In the genomic region with DNA sequence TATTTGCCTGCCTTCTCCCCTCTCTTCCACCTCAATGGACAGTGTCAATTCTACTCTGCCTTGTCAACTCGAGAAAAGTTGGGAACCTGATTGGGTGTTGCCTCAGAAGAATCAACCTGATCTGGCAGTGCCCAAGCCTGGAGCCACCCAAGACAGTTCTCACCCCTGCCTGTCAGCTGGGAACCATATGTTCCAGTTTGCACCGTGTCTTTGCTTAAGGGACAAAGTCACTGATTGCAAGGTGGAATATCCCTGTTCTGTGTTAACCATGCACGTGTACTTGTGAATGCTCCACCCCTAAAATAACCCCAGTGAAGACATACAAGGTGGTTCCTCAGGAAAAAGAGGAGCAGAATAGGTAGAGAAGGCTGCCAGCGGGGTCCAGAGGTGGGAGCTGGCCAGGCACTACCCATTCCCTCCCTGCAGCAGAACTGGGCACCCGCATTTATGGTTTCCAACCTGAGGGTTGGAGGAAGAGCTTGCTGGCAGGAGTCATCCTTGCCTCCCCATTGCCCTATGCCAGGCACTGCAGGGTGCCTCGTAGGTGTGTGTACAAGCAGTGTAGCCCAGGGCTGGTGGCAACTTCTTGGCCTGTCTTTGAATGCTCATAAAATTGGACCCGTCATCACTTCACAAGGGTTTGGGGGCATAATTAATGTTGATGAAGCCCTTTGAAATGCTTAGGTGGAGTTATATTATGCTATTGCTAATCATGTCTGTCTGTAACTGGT, we compare ENCODE assay signal across 14 cellular contexts. TPM values are rescaled to one million over a fixed set of nuclear protein-coding genes. Genes with fewer than 3 reads are reported as not detected.
DNase-seq lines count a peak whose midpoint lies in the region; ATAC-seq and TF ChIP-seq lines count a peak whose summit lies in the region.
"Had no signal": no experiment of that assay in that cellular context is flagged by ENCODE, and none has a peak within 500 bp of the region (broad histone marks: within the 10 kb centered on the region; RNA-seq: fewer than 3 reads in every experiment).

No MANE protein-coding gene starts in this region.

- no peaks in the 10 kb centered on the region for H3K9me3 ChIP-seq in ovary
- H3K9me3 ChIP-seq: BLaER1 had no signal

- no peak for TF ChIP-seq CTCF in ovary (IDR thresholded peaks at IDR 0.05)

- H3K36me3 Mint-ChIP-seq in stimulated activated effector memory CD8-positive, alpha-beta T cell treated with anti-CD3 and anti-CD28 coated beads, Interleukin-12 subunit alpha, Interleukin-12 subunit beta, amount 100 ng/mL, for 72 hours = peaks cover 32% of the 10 kb centered on the region

- no peaks in the 10 kb centered on the region for H3K36me3 ChIP-seq in ovary

- no peak for DNase-seq in Right ventricle myocardium superior
- no peak for DNase-seq in cardiac septum (ENCODE audit: low spot score)
- peak; percentile 41 for DNase-seq in NCI-H2227 (lab: John Stamatoyannopoulos, UW; ENCODE audit: unreplicated experiment)
- peak; percentile 52 for DNase-seq in cerebellum (ENCODE audit: low spot score)
- DNase-seq in stimulated activated effector memory CD8-positive, alpha-beta T cell treated with anti-CD3 and anti-CD28 coated beads, Interleukin-12 subunit alpha, Interleukin-12 subunit beta, amount 100 ng/mL, for 72 hours (ENCODE audit: low spot score in 2 of 2) = no peak
- DNase-seq in GM03348 (ENCODE audit: low spot score) = no peak
- DNase-seq in ovary = no peak
- DNase-seq: DMS153, Karpas-422, NCI-H2081, NCI-H446 treated with DMSO at 0.1 percent for 48 hours, SIG-M5 had no signal

- 94 to 98% (median 95%) methylated on average over 7 of the region's 7 CpGs for WGBS in ovary, 3 donors

- TF ChIP-seq POLR2A in ovary (IDR thresholded peaks at IDR 0.05) = no peak

- no peaks in the 10 kb centered on the region for H3K4me1 ChIP-seq in ovary (ENCODE audit: insufficient read depth)
- H3K4me1 ChIP-seq: BLaER1 had no signal

- H3K27ac Mint-ChIP-seq in stimulated activated effector memory CD8-positive, alpha-beta T cell treated with anti-CD3 and anti-CD28 coated beads, Interleukin-12 subunit alpha, Interleukin-12 subunit beta, amount 100 ng/mL, for 72 hours = peak overlapping the region; percentile 23

- H3K4me1 Mint-ChIP-seq in stimulated activated effector memory CD8-positive, alpha-beta T cell treated with anti-CD3 and anti-CD28 coated beads, Interleukin-12 subunit alpha, Interleukin-12 subunit beta, amount 100 ng/mL, for 72 hours = peaks cover 19% of the 10 kb centered on the region

- peak; percentile 28 for ATAC-seq in Right ventricle myocardium superior (ENCODE audit: poor library complexity)
- ATAC-seq in stimulated activated effector memory CD8-positive, alpha-beta T cell treated with anti-CD3 and anti-CD28 coated beads, Interleukin-12 subunit alpha, Interleukin-12 subunit beta, amount 100 ng/mL, for 72 hours = no peak
- ATAC-seq: GM12878 had no signal

- H3K4me3 ChIP-seq in ovary = no peak overlapping the region
- H3K4me3 ChIP-seq: BLaER1, GM12878 had no signal

- intact Hi-C loops in Right ventricle myocardium superior (cut with DNase I) (no loop called here), cardiac septum (cut with DNase I) (no loop called here), ovary (cut with DNase I) (no loop called here)

- H3K27ac ChIP-seq in ovary = no peak overlapping the region
- H3K27ac ChIP-seq: BLaER1 had no signal

- TF ChIP-seq EP300 in ovary (IDR thresholded peaks at IDR 0.05) = no peak

- no peaks in the 10 kb centered on the region for H3K9me3 Mint-ChIP-seq in stimulated activated effector memory CD8-positive, alpha-beta T cell treated with anti-CD3 and anti-CD28 coated beads, Interleukin-12 subunit alpha, Interleukin-12 subunit beta, amount 100 ng/mL, for 72 hours

- no peak overlapping the region for H3K4me3 Mint-ChIP-seq in stimulated activated effector memory CD8-positive, alpha-beta T cell treated with anti-CD3 and anti-CD28 coated beads, Interleukin-12 subunit alpha, Interleukin-12 subunit beta, amount 100 ng/mL, for 72 hours

- H3K27me3 ChIP-seq in ovary = no peaks in the 10 kb centered on the region
- H3K27me3 ChIP-seq: BLaER1 had no signal

RNA-seq across cellular contexts. Expression of a gene that starts 11.3 kb away (rescaled TPM):
- total RNA-seq in Right ventricle myocardium superior (31.8 TPM), cardiac septum (21.3 TPM), cerebellum (24.9 TPM), ovary (10 to 100 TPM in 6 of 7 donors, 1 to 10 TPM in 1; 8.2 to 22.3 (median 13.1) TPM)
- polyA plus RNA-seq in ovary = 10 to 100 TPM in 1 of 2 donors, 1 to 10 TPM in 1; 4.4 to 18.3 TPM

RNA-seq across cellular contexts. Expression of a gene that starts 13.3 kb away (rescaled TPM):
- 5.6 TPM for total RNA-seq in Right ventricle myocardium superior
- total RNA-seq in cardiac septum = 5.2 TPM
- 8.4 TPM for total RNA-seq in cerebellum
- total RNA-seq in ovary = 10 to 100 TPM in 1 of 7 donors, 1 to 10 TPM in 6; 5.4 to 12.6 (median 7.3) TPM
- polyA plus RNA-seq in ovary = 1 to 10 TPM; 4.5 to 9.0 TPM

Comparison
In these comparisons a context has a peak if more than half of its experiments do, and no peak if none do; other contexts are left out.
1. DNase-seq: peak in NCI-H2227 (single experiment) and cerebellum (single experiment); none in Right ventricle myocardium superior (single experiment), cardiac septum (single experiment), stimulated activated effector memory CD8-positive, alpha-beta T cell treated with anti-CD3 and anti-CD28 coated beads, Interleukin-12 subunit alpha, Interleukin-12 subunit beta, amount 100 ng/mL, for 72 hours (0 of 2), GM03348 (single experiment) and ovary (0 of 5).